Comparison of ENCODE assay signal across 13 cellular contexts in the genomic region with DNA sequence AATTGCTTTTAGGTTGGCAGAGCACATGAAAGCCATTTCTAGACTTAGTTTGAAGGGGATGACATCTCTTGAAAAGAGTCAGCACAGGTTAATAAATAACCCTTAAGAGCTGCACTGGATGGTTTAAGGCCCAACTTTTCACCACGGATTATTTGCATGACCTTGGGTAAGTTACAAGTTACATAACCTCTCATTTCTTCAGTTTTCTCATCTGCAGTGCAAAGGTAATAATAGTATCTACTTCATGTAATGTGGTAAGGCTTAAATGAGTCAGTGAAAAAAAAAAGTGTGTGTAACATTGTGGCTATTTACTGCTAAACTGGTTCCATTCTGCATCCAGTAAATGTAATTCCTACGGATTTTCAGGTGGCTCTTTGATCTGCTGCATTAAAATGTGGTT.
DNase-seq lines count a peak whose midpoint lies in the region; ATAC-seq and TF ChIP-seq lines count a peak whose summit lies in the region.
"Had no signal": no experiment of that assay in that cellular context is flagged by ENCODE, and none has a peak within 500 bp of the region (broad histone marks: within the 10 kb centered on the region; RNA-seq: fewer than 3 reads in every experiment).

No MANE protein-coding gene starts in this region.

- H3K27ac Mint-ChIP-seq in CD4-positive, alpha-beta T cell, result no peak overlapping the region
- H3K27ac Mint-ChIP-seq: activated naive CD8-positive, alpha-beta T cell treated with anti-CD3 and anti-CD28 coated beads, Interleukin-2, amount 50 U/mL, for 24 hours; stimulated activated naive B cell treated with anti-CD40 and anti-IgM and Interleukin-4, amounts not matched to agents 10 μg/mL and 1 μg/mL and 100 μg/mL, for 72 hours had no signal

- H3K27ac ChIP-seq in 22Rv1, result peak overlapping the region; percentile 53
- H3K27ac ChIP-seq in CD4-positive, alpha-beta T cell (ENCODE audit: low read depth, low read length), result no peak overlapping the region
- H3K27ac ChIP-seq: left ventricle myocardium inferior had no signal

- no peak overlapping the region for H3K4me3 Mint-ChIP-seq in CD4-positive, alpha-beta T cell
- H3K4me3 Mint-ChIP-seq: activated naive CD8-positive, alpha-beta T cell treated with anti-CD3 and anti-CD28 coated beads, Interleukin-2, amount 50 U/mL, for 24 hours; stimulated activated naive B cell treated with anti-CD40 and anti-IgM and Interleukin-4, amounts not matched to agents 10 μg/mL and 1 μg/mL and 100 μg/mL, for 72 hours had no signal

- H3K9me3 Mint-ChIP-seq in CD4-positive, alpha-beta T cell, result no peaks in the 10 kb centered on the region
- H3K9me3 Mint-ChIP-seq: activated naive CD8-positive, alpha-beta T cell treated with anti-CD3 and anti-CD28 coated beads, Interleukin-2, amount 50 U/mL, for 24 hours; stimulated activated naive B cell treated with anti-CD40 and anti-IgM and Interleukin-4, amounts not matched to agents 10 μg/mL and 1 μg/mL and 100 μg/mL, for 72 hours had no signal

- CTCF ChIA-PET in CD4-positive, alpha-beta T cell (lab: Charles Lee), result no interaction called here

- no peaks in the 10 kb centered on the region for H3K27me3 ChIP-seq in CD4-positive, alpha-beta T cell (ENCODE audit: control insufficient read depth, insufficient read depth, low read length)

- DNase-seq in HuH-7.5 (ENCODE audit: low spot score), result peak; percentile 7
- DNase-seq in mucosa of gallbladder (ENCODE audit: low spot score), result no peak
- no peak for DNase-seq in hypothalamus (lab: John Stamatoyannopoulos, UW)
- no peak for DNase-seq in activated CD4-positive, CD25-positive, alpha-beta regulatory T cell treated with anti-CD3 and anti-CD28 coated beads, Interleukin-2, amount 50 U/mL, for 72 hours
- DNase-seq in CD4-positive, alpha-beta T cell, result no peak
- DNase-seq: activated CD4-positive, alpha-beta T cell treated with anti-CD3 and anti-CD28 coated beads for 48 hours; activated naive CD8-positive, alpha-beta T cell treated with anti-CD3 and anti-CD28 coated beads, Interleukin-2, amount 50 U/mL, for 24 hours; left ventricle myocardium inferior; NCI-H146; stimulated activated naive B cell treated with anti-CD40 and anti-IgM and Interleukin-4, amounts not matched to agents 10 μg/mL and 1 μg/mL and 100 μg/mL, for 72 hours had no signal

- no peaks in the 10 kb centered on the region for H3K9me3 ChIP-seq in CD4-positive, alpha-beta T cell (ENCODE audit: control insufficient read depth, low read length)
- H3K9me3 ChIP-seq: left ventricle myocardium inferior had no signal

- intact Hi-C loops in CD4-positive, alpha-beta T cell (cut with DNase I, micrococcal nuclease), result no loop called here

- H3K36me3 Mint-ChIP-seq in CD4-positive, alpha-beta T cell (ENCODE audit: low read depth), result no peaks in the 10 kb centered on the region
- H3K36me3 Mint-ChIP-seq: stimulated activated naive B cell treated with anti-CD40 and anti-IgM and Interleukin-4, amounts not matched to agents 10 μg/mL and 1 μg/mL and 100 μg/mL, for 72 hours had no signal

- H3K27me3 Mint-ChIP-seq in CD4-positive, alpha-beta T cell, result no peaks in the 10 kb centered on the region
- H3K27me3 Mint-ChIP-seq: activated naive CD8-positive, alpha-beta T cell treated with anti-CD3 and anti-CD28 coated beads, Interleukin-2, amount 50 U/mL, for 24 hours; stimulated activated naive B cell treated with anti-CD40 and anti-IgM and Interleukin-4, amounts not matched to agents 10 μg/mL and 1 μg/mL and 100 μg/mL, for 72 hours had no signal

- TF ChIP-seq CTCF in 22Rv1 (IDR thresholded peaks at IDR 0.05), result no peak
- TF ChIP-seq CTCF in CD4-positive, alpha-beta T cell (IDR thresholded peaks at IDR 0.05), result no peak

- POLR2A ChIA-PET in CD4-positive, alpha-beta T cell (lab: Charles Lee), result no interaction called here

- no peaks in the 10 kb centered on the region for H3K4me1 Mint-ChIP-seq in CD4-positive, alpha-beta T cell (ENCODE audit: low read depth)
- H3K4me1 Mint-ChIP-seq: activated naive CD8-positive, alpha-beta T cell treated with anti-CD3 and anti-CD28 coated beads, Interleukin-2, amount 50 U/mL, for 24 hours; stimulated activated naive B cell treated with anti-CD40 and anti-IgM and Interleukin-4, amounts not matched to agents 10 μg/mL and 1 μg/mL and 100 μg/mL, for 72 hours had no signal

- ATAC-seq in GM19397 (IDR thresholded peaks at IDR 0.05; ENCODE audit: unreplicated experiment) (peak; percentile 97), HG02938 (IDR thresholded peaks at IDR 0.05; ENCODE audit: unreplicated experiment) (peak; percentile 95)
- ATAC-seq in CD4-positive, alpha-beta T cell (ENCODE audit: poor library complexity), result no peak
- ATAC-seq: activated naive CD8-positive, alpha-beta T cell treated with anti-CD3 and anti-CD28 coated beads, Interleukin-2, amount 50 U/mL, for 24 hours; stimulated activated naive B cell treated with anti-CD40 and anti-IgM and Interleukin-4, amounts not matched to agents 10 μg/mL and 1 μg/mL and 100 μg/mL, for 72 hours had no signal
